ENCODE assay signal across 16 cellular contexts in the genomic region with DNA sequence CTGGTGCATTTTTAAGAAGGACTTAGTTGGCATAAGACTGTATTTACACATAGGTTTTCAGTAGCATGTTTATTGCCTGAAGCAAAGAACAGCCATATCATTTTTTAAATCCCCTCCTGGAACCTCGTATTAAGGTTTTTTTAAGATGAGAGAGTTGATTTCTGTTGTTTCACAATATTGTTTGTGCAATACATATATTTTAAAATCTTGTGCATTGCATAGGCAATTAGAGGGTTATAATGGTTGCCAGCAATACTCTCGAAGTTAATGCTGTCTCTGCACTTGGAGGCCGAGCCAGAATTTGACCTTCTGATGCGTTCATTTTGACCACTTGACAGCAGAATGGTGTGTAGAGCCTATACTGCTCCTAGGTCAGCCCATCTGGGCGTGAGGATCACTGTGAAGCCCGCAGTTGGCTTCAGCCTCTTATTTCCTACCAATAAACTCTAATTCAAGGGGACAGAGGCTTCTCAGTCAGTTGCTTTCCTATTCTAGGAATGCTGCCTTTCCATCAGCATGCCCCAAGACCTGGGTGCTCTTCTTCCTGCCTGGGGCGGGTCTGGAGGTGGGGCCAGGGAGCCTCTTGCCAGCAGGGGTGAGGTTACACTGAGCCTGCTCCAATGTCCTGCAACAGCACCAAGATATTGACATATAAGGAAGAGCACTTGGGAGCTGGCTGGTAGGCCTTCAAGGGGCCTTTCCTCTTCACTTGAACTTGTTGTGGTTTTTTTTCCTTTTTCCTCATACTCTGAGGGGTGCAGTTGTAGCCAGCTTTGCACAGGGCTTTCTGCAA.
DNase-seq lines count a peak whose midpoint lies in the region; ATAC-seq and TF ChIP-seq lines count a peak whose summit lies in the region.
"Had no signal": no experiment of that assay in that cellular context is flagged by ENCODE, and none has a peak within 500 bp of the region (broad histone marks: within the 10 kb centered on the region; RNA-seq: fewer than 3 reads in every experiment).

No MANE protein-coding gene starts in this region.

- TF ChIP-seq RAD21 in HCT116 (IDR thresholded peaks at IDR 0.05; ENCODE audit: low read depth): no peak

- H3K27ac Mint-ChIP-seq in endodermal cell: no peak overlapping the region
- H3K27ac Mint-ChIP-seq in nephron: peak overlapping the region; percentile 82 to 94 (median 90)
- no peak overlapping the region for H3K27ac Mint-ChIP-seq in CD4-positive, alpha-beta T cell
- H3K27ac Mint-ChIP-seq: activated naive CD4-positive, alpha-beta T cell treated with anti-CD3 and anti-CD28 coated beads, Interleukin-2, amount 50 U/mL, for 72 hours; CD8-positive, alpha-beta T cell; HFFc6 had no signal

- ATAC-seq in HCT116: peak; percentile 33
- no peak for ATAC-seq in HG02973 (IDR thresholded peaks at IDR 0.05; ENCODE audit: unreplicated experiment)
- ATAC-seq in CD4-positive, alpha-beta T cell (ENCODE audit: poor library complexity): no peak
- ATAC-seq: CD8-positive, alpha-beta T cell had no signal

- DNase-seq in HCT116 (ENCODE audit: low read depth, low spot score) (no peak), NB4 (ENCODE audit: low read depth) (peak; percentile 80), endodermal cell (peak; percentile 87), mucosa of gallbladder (ENCODE audit: low spot score) (no peak)
- no peak for DNase-seq in CD4-positive, alpha-beta T cell
- DNase-seq: esophagus squamous epithelium; HFFc6; hypothalamus; midbrain; SK-N-SH; stimulated activated CD4-positive, alpha-beta T cell treated with anti-CD3 and anti-CD28 coated beads, Interleukin-12 subunit alpha, Interleukin-12 subunit beta, amount 100 ng/mL, for 4 hours had no signal

- H3K9ac ChIP-seq in HCT116 (ENCODE audit: low read length) (no peak overlapping the region), endodermal cell (ENCODE audit: extremely low read depth, low read length, poor library complexity, severe bottlenecking) (no peak overlapping the region)
- H3K9ac ChIP-seq: SK-N-SH had no signal

- no peaks in the 10 kb centered on the region for H3K79me2 ChIP-seq in HCT116 (ENCODE audit: insufficient read depth, low read length)

- H3K9me3 ChIP-seq in HCT116 (ENCODE audit: control insufficient read depth in 1 of 2, insufficient read depth in 1 of 2, low read depth in 1 of 2, low read length in 2 of 2) (no peaks in the 10 kb centered on the region), endodermal cell (ENCODE audit: control insufficient read depth, low read length) (no peaks in the 10 kb centered on the region)
- no peaks in the 10 kb centered on the region for H3K9me3 ChIP-seq in CD4-positive, alpha-beta T cell (ENCODE audit: control insufficient read depth, low read length)
- H3K9me3 ChIP-seq: esophagus squamous epithelium, SK-N-SH had no signal

- CTCF ChIA-PET in HCT116 (lab: Charles Lee): interaction anchor here (0.6 to 1.0 kb wide), 3 partner anchors 88 to 673 kb away, joined by 3 to 5 read pairs (median 4); a partner anchor contains a TSS
- CTCF ChIA-PET in CD4-positive, alpha-beta T cell (lab: Charles Lee): no interaction called here

- H3K9me3 Mint-ChIP-seq in endodermal cell: peaks cover 7% of the 10 kb centered on the region
- peaks cover 2% of the 10 kb centered on the region for H3K9me3 Mint-ChIP-seq in nephron
- peaks cover 5% of the 10 kb centered on the region for H3K9me3 Mint-ChIP-seq in CD4-positive, alpha-beta T cell
- H3K9me3 Mint-ChIP-seq: CD8-positive, alpha-beta T cell; HFFc6 had no signal

- TF ChIP-seq CTCF in HCT116 (IDR thresholded peaks at IDR 0.05 in 2 of 3, conservative IDR thresholded peaks at IDR 0.05 in 1 of 3; ENCODE audit: borderline replicate concordance in 1 of 3, insufficient read depth in 1 of 3, low read depth in 2 of 3, low read length in 2 of 3) (no peak), NB4 (IDR thresholded peaks at IDR 0.05; ENCODE audit: low read depth, low read length) (no peak), endodermal cell (conservative IDR thresholded peaks at IDR 0.05) (no peak), nephron (IDR thresholded peaks at IDR 0.05; ENCODE audit: unreplicated experiment in 3 of 3) (no peak)
- TF ChIP-seq CTCF in CD4-positive, alpha-beta T cell (IDR thresholded peaks at IDR 0.05): no peak

- POLR2A ChIA-PET in HCT116 (lab: Charles Lee): no interaction called here
- POLR2A ChIA-PET in CD4-positive, alpha-beta T cell (lab: Charles Lee): no interaction called here

- WGBS in endodermal cell (ENCODE audit: insufficient coverage in 1 of 2, insufficient read length in 1 of 2), 2 experiments: 71 to 75% methylated on average over 4 to 6 of the region's 7 CpGs

- H3K27me3 ChIP-seq in HCT116 (ENCODE audit: insufficient read depth, low read length) (no peaks in the 10 kb centered on the region), endodermal cell (ENCODE audit: control insufficient read depth, insufficient read depth, low read length, poor library complexity, severe bottlenecking) (no peaks in the 10 kb centered on the region)
- H3K27me3 ChIP-seq in CD4-positive, alpha-beta T cell (ENCODE audit: control insufficient read depth, insufficient read depth, low read length): no peaks in the 10 kb centered on the region
- H3K27me3 ChIP-seq: esophagus squamous epithelium had no signal

- no peak overlapping the region for H2AFZ ChIP-seq in HCT116 (ENCODE audit: low read depth, low read length, poor library complexity, severe bottlenecking)

- no peak for TF ChIP-seq POLR2A in HCT116 (IDR thresholded peaks at IDR 0.05; ENCODE audit: borderline replicate concordance, extremely low read depth, insufficient read depth, insufficient read length)
- no peak for TF ChIP-seq POLR2A in NB4 (IDR thresholded peaks at IDR 0.05; ENCODE audit: extremely low read depth, insufficient read length)

- H3K4me2 ChIP-seq in HCT116 (ENCODE audit: low read length): peak overlapping the region; percentile 40
- H3K4me2 ChIP-seq: SK-N-SH had no signal

- no peak overlapping the region for H3K4me3 Mint-ChIP-seq in endodermal cell
- no peak overlapping the region for H3K4me3 Mint-ChIP-seq in nephron
- no peak overlapping the region for H3K4me3 Mint-ChIP-seq in CD4-positive, alpha-beta T cell
- H3K4me3 Mint-ChIP-seq: CD8-positive, alpha-beta T cell; HFFc6 had no signal

- H4K20me1 ChIP-seq in HCT116 (ENCODE audit: insufficient read depth): no peaks in the 10 kb centered on the region

- H3K4me1 Mint-ChIP-seq in endodermal cell: peaks cover 16% of the 10 kb centered on the region
- peaks cover 32% of the 10 kb centered on the region for H3K4me1 Mint-ChIP-seq in nephron
- no peaks in the 10 kb centered on the region for H3K4me1 Mint-ChIP-seq in CD4-positive, alpha-beta T cell (ENCODE audit: low read depth)

- H3K36me3 ChIP-seq in HCT116 (ENCODE audit: control insufficient read depth in 1 of 2, insufficient read depth in 2 of 2, low read length in 2 of 2) (no peaks in the 10 kb centered on the region), endodermal cell (ENCODE audit: control insufficient read depth, insufficient read depth, low read length) (no peaks in the 10 kb centered on the region)
- H3K36me3 ChIP-seq: esophagus squamous epithelium had no signal

- H3K27ac ChIP-seq in HCT116 (ENCODE audit: low read depth, low read length): no peak overlapping the region
- H3K27ac ChIP-seq in endodermal cell (ENCODE audit: low read depth, low read length): no peak overlapping the region
- no peak overlapping the region for H3K27ac ChIP-seq in CD4-positive, alpha-beta T cell (ENCODE audit: low read depth, low read length)
- H3K27ac ChIP-seq: esophagus squamous epithelium, VCaP had no signal

- RAD21 ChIA-PET in HCT116 (lab: Charles Lee; ENCODE audit: low non-redundant PET in 1 of 2, low total read pairs in 2 of 2, uncharacterized antibody in 2 of 2, unreplicated experiment in 2 of 2): interaction anchor here in 1 of 2 experiments (0.5 kb wide), 1 partner anchor 23 kb away, joined by 3 read pairs; no protein-coding TSS in a partner anchor

- H3K27me3 Mint-ChIP-seq in endodermal cell (ENCODE audit: insufficient read depth) (no peaks in the 10 kb centered on the region), nephron (ENCODE audit: low read depth) (peaks cover under 1% of the 10 kb centered on the region)
- H3K27me3 Mint-ChIP-seq in CD4-positive, alpha-beta T cell: peaks cover 4% of the 10 kb centered on the region

- intact Hi-C loops in HCT116 (cut with micrococcal nuclease): loop anchor here (5.0 kb wide), 1 partner anchor 668 kb away; no protein-coding TSS in a partner anchor
- intact Hi-C loops in CD4-positive, alpha-beta T cell (cut with DNase I, micrococcal nuclease): no loop called here

- H3K36me3 Mint-ChIP-seq in endodermal cell (ENCODE audit: low read depth) (peaks cover 13% of the 10 kb centered on the region), nephron (ENCODE audit: low read depth) (no peaks in the 10 kb centered on the region)
- H3K36me3 Mint-ChIP-seq in CD4-positive, alpha-beta T cell (ENCODE audit: low read depth): no peaks in the 10 kb centered on the region
- H3K36me3 Mint-ChIP-seq: CD8-positive, alpha-beta T cell had no signal

- H3K4me3 ChIP-seq in HCT116 (replicated peaks in 1 of 2; ENCODE audit: low read depth in 1 of 2, low read length in 2 of 2): no peak overlapping the region
- no peak overlapping the region for H3K4me3 ChIP-seq in NB4 (ENCODE audit: low read depth, low read length)
- H3K4me3 ChIP-seq in endodermal cell (ENCODE audit: low read length): no peak overlapping the region
- H3K4me3 ChIP-seq: esophagus squamous epithelium had no signal

- no TSS peak for BruUV-seq in HCT116 (replicated peaks; lab: Mats Ljungman, UMichigan)

- H3K9me2 ChIP-seq in HCT116 (ENCODE audit: insufficient read depth): no peaks in the 10 kb centered on the region
- H3K9me2 ChIP-seq: SK-N-SH had no signal

- H3K4me1 ChIP-seq in HCT116 (ENCODE audit: control insufficient read depth in 1 of 2, insufficient read depth in 2 of 2, low read length in 2 of 2) (peaks cover 33 to 54% of the 10 kb centered on the region in 2 experiments), endodermal cell (ENCODE audit: control insufficient read depth, insufficient read depth, low read length) (no peaks in the 10 kb centered on the region)

TF ChIP-seq in HCT116, 20 proteins besides CTCF, POLR2A, EP300 and RAD21:
- TF ChIP-seq ZFX (IDR thresholded peaks at IDR 0.05) (no peak), SRF (IDR thresholded peaks at IDR 0.05; ENCODE audit: low read depth) (peak; percentile 53; the same call in 1 of the 2 replicates)
TF ChIP-seq in HCT116: peak in this region for 1.

Comparison
In these comparisons a context has a peak if more than half of its experiments do, and no peak if none do; other contexts are left out.
1. DNase-seq: peak in NB4 (single experiment) and endodermal cell (single experiment); none in HCT116 (single experiment), mucosa of gallbladder (single experiment) and CD4-positive, alpha-beta T cell (0 of 10).
2. H3K27ac Mint-ChIP-seq: peak in nephron (3 of 3); none in endodermal cell (single experiment) and CD4-positive, alpha-beta T cell (single experiment).